In genomic region chr11:64208796-64209562, GRCh38 we compare ENCODE assay signal across 10 cellular contexts. TPM values are rescaled to one million over a fixed set of nuclear protein-coding genes. Genes with fewer than 3 reads are reported as not detected.
A peak's percentile ranks its signal among the peaks of the same experiment; 100 is the strongest.
DNase-seq lines count a peak whose midpoint lies in the region; ATAC-seq, FAIRE-seq and TF ChIP-seq lines count a peak whose summit lies in the region.
"Had no signal": no experiment of that assay in that cellular context is flagged by ENCODE, and none has a peak within 500 bp of the region (broad histone marks: within the 10 kb centered on the region; RNA-seq: fewer than 3 reads in every experiment).

No MANE protein-coding gene starts in this region.

- no peak overlapping the region for H3K9ac ChIP-seq in HepG2 (ENCODE audit: insufficient read depth, low read depth, low read length)

- H3K36me3 ChIP-seq in HepG2 (replicated peaks in 1 of 2; ENCODE audit: control insufficient read depth in 1 of 2, insufficient read depth in 2 of 2, low read length in 2 of 2), result peaks cover 4 to 6% of the 10 kb centered on the region in 2 experiments; a peak in 4 of 5 replicates

- no peak overlapping the region for H3K4me2 ChIP-seq in HepG2 (ENCODE audit: low read depth, low read length)

- TF ChIP-seq RAD21 in HepG2 (CRISPR knock-in tag; IDR thresholded peaks at IDR 0.05), result no peak

- peaks cover 61% of the 10 kb centered on the region for H3K4me1 Mint-ChIP-seq in activated T-cell treated with anti-CD3 and anti-CD28 coated beads, Interleukin-2, amount 50 U/mL, for 24 hours (ENCODE audit: low read depth)
- peaks cover 58% of the 10 kb centered on the region for H3K4me1 Mint-ChIP-seq in activated CD4-positive, alpha-beta memory T cell treated with anti-CD3 and anti-CD28 coated beads, Interleukin-2, amount 10 ng/mL, durations not matched to agents 7 days and 5 days
- peaks cover 52 to 92% of the 10 kb centered on the region in 2 donors for H3K4me1 Mint-ChIP-seq in stimulated activated naive B cell treated with anti-CD40 and anti-IgM and Interleukin-4, amounts not matched to agents 10 μg/mL and 1 μg/mL and 100 μg/mL, for 72 hours

- no peak for TF ChIP-seq EP300 in HepG2 (IDR thresholded peaks at IDR 0.05; ENCODE audit: low read depth in 2 of 2, low read length in 2 of 2)
- TF ChIP-seq EP300 in HepG2 (CRISPR knock-in tag; IDR thresholded peaks at IDR 0.05; ENCODE audit: borderline replicate concordance), result no peak

- TF ChIP-seq POLR2A in HepG2 (IDR thresholded peaks at IDR 0.05; ENCODE audit: insufficient read depth in 1 of 2, low read depth in 2 of 2, low read length in 2 of 2), result no peak

- no peaks in the 10 kb centered on the region for H3K27me3 Mint-ChIP-seq in activated T-cell treated with anti-CD3 and anti-CD28 coated beads, Interleukin-2, amount 50 U/mL, for 24 hours
- no peaks in the 10 kb centered on the region for H3K27me3 Mint-ChIP-seq in activated CD4-positive, alpha-beta memory T cell treated with anti-CD3 and anti-CD28 coated beads, Interleukin-2, amount 10 ng/mL, durations not matched to agents 7 days and 5 days
- H3K27me3 Mint-ChIP-seq in stimulated activated naive B cell treated with anti-CD40 and anti-IgM and Interleukin-4, amounts not matched to agents 10 μg/mL and 1 μg/mL and 100 μg/mL, for 72 hours, result no peaks in the 10 kb centered on the region

- in situ Hi-C loops in HepG2 (cut with HindIII; ENCODE audit: extremely low pct_ligation_motif_present, low pct_unique_long_range_greater_than_20kb), result no loop called here

- WGBS in HepG2 (ENCODE audit: low lambda C conversion rate), result 76% methylated on average over 16 of the region's 18 CpGs

- 0 out of 2 replicates have a peak, but pooled peaks cover 2% of the 10 kb centered on the region for H4K20me1 ChIP-seq in HepG2 (ENCODE audit: insufficient read depth, low read length)

- CTCF ChIA-PET in activated CD4-positive, alpha-beta memory T cell treated with anti-CD3 and anti-CD28 coated beads, Interleukin-2, amount 10 ng/mL, durations not matched to agents 7 days and 5 days (lab: Charles Lee), result interaction anchor here (5.4 to 7.0 kb wide), 2 partner anchors 23 to 94 kb away, joined by 71 to 154 read pairs; partner anchors contain the start of genes CATSPERZ, ESRRA and STIP1
- CTCF ChIA-PET in HepG2 (lab: Yijun Ruan, JAX; ENCODE audit: low intra/inter-chr PET ratio, low total read pairs), result no interaction called here

- H2AFZ ChIP-seq in HepG2 (ENCODE audit: low read length), result no peak overlapping the region

- no TSS peak for BruUV-seq in HepG2 (replicated peaks; lab: Mats Ljungman, UMichigan)

- peaks cover 93% of the 10 kb centered on the region for H3K36me3 Mint-ChIP-seq in activated T-cell treated with anti-CD3 and anti-CD28 coated beads, Interleukin-2, amount 50 U/mL, for 24 hours (ENCODE audit: low read depth)
- H3K36me3 Mint-ChIP-seq in activated CD4-positive, alpha-beta memory T cell treated with anti-CD3 and anti-CD28 coated beads, Interleukin-2, amount 10 ng/mL, durations not matched to agents 7 days and 5 days (ENCODE audit: low read depth), result peaks cover 77% of the 10 kb centered on the region
- H3K36me3 Mint-ChIP-seq in stimulated activated naive B cell treated with anti-CD40 and anti-IgM and Interleukin-4, amounts not matched to agents 10 μg/mL and 1 μg/mL and 100 μg/mL, for 72 hours, result peaks cover 69 to 82% of the 10 kb centered on the region in 2 donors

- no peak overlapping the region for H3K4me3 ChIP-seq in HepG2 (replicated peaks in 1 of 3; ENCODE audit: insufficient read depth in 1 of 3, low read depth in 2 of 3, low read length in 3 of 3)

- peak overlapping the region; percentile 99 for H3K27ac Mint-ChIP-seq in activated T-cell treated with anti-CD3 and anti-CD28 coated beads, Interleukin-2, amount 50 U/mL, for 24 hours
- peak overlapping the region; percentile 96 for H3K27ac Mint-ChIP-seq in activated CD4-positive, alpha-beta memory T cell treated with anti-CD3 and anti-CD28 coated beads, Interleukin-2, amount 10 ng/mL, durations not matched to agents 7 days and 5 days
- H3K27ac Mint-ChIP-seq in stimulated activated naive B cell treated with anti-CD40 and anti-IgM and Interleukin-4, amounts not matched to agents 10 μg/mL and 1 μg/mL and 100 μg/mL, for 72 hours, result peak overlapping the region; percentile 98

- no peaks in the 10 kb centered on the region for H3K9me3 ChIP-seq in HepG2 (ENCODE audit: low read length)

- H3K4me3 Mint-ChIP-seq in activated T-cell treated with anti-CD3 and anti-CD28 coated beads, Interleukin-2, amount 50 U/mL, for 24 hours, result peak overlapping the region; percentile 98
- peak overlapping the region; percentile 51 for H3K4me3 Mint-ChIP-seq in activated CD4-positive, alpha-beta memory T cell treated with anti-CD3 and anti-CD28 coated beads, Interleukin-2, amount 10 ng/mL, durations not matched to agents 7 days and 5 days
- peak overlapping the region; percentile 92 to 95 for H3K4me3 Mint-ChIP-seq in stimulated activated naive B cell treated with anti-CD40 and anti-IgM and Interleukin-4, amounts not matched to agents 10 μg/mL and 1 μg/mL and 100 μg/mL, for 72 hours

- no peak for TF ChIP-seq CTCF in HepG2 (CRISPR knock-in tag; IDR thresholded peaks at IDR 0.05)

- intact Hi-C loops in HepG2 (cut with micrococcal nuclease; ENCODE audit: unreplicated experiment), result no loop called here

- FAIRE-seq in HepG2 (lab: Jason Lieb, UNC), result no peak
- FAIRE-seq: GM19239 had no signal

- ATAC-seq in HepG2, result peak; percentile 11
- no peak for ATAC-seq in stimulated activated naive B cell treated with anti-CD40 and anti-IgM and Interleukin-4, amounts not matched to agents 10 μg/mL and 1 μg/mL and 100 μg/mL, for 72 hours (replicated peaks)

- DNase-seq in activated T-cell treated with anti-CD3 and anti-CD28 coated beads, Interleukin-2, amount 50 U/mL, for 24 hours, result no peak
- DNase-seq in activated T-cell treated with anti-CD3 and anti-CD28 coated beads, Interleukin-2, amount 50 U/mL, for 1 hour, result no peak
- no peak for DNase-seq in activated CD4-positive, alpha-beta memory T cell treated with anti-CD3 and anti-CD28 coated beads, Interleukin-2, amount 10 ng/mL, durations not matched to agents 7 days and 5 days
- DNase-seq in HepG2 (ENCODE audit: low spot score) (no peak), NOMO-1 treated with dmso at 0.1 percent for 144 hours (lab: John Stamatoyannopoulos, UW; ENCODE audit: unreplicated experiment) (no peak), NCI-H128 (lab: John Stamatoyannopoulos, UW; ENCODE audit: unreplicated experiment) (no peak), COLO829 (ENCODE audit: low spot score) (no peak)
- DNase-seq in stimulated activated naive B cell treated with anti-CD40 and anti-IgM and Interleukin-4, amounts not matched to agents 10 μg/mL and 1 μg/mL and 100 μg/mL, for 72 hours, result no peak
- DNase-seq: cerebellar nuclear complex had no signal

- H3K27me3 ChIP-seq in HepG2 (ENCODE audit: control insufficient read depth in 1 of 2, insufficient read depth in 2 of 2, low read length in 2 of 2), result peaks cover 0 to 1% of the 10 kb centered on the region in 2 experiments; a peak in 1 of 5 replicates

- H3K27ac ChIP-seq in HepG2 (ENCODE audit: extremely low read length, insufficient read depth, low read length), result no peak overlapping the region

- H3K4me1 ChIP-seq in HepG2 (ENCODE audit: insufficient read depth, low read length), result peaks cover 17% of the 10 kb centered on the region

- POLR2A ChIA-PET in activated CD4-positive, alpha-beta memory T cell treated with anti-CD3 and anti-CD28 coated beads, Interleukin-2, amount 10 ng/mL, durations not matched to agents 7 days and 5 days (lab: Charles Lee), result interaction anchor here (1.1 to 11.9 kb wide), 10 partner anchors 12 to 343 kb away, joined by 3 to 275 read pairs (median 48); partner anchors contain the start of genes CATSPERZ, DNAJC4, ESRRA and FKBP2
- POLR2A ChIA-PET in HepG2 (lab: Yijun Ruan, JAX), result interaction anchor here (1.2 kb wide), 1 partner anchor 32 kb away, joined by 3 read pairs; the partner anchor contains the start of gene FKBP2

- no peaks in the 10 kb centered on the region for H3K9me3 Mint-ChIP-seq in activated T-cell treated with anti-CD3 and anti-CD28 coated beads, Interleukin-2, amount 50 U/mL, for 24 hours
- H3K9me3 Mint-ChIP-seq in activated CD4-positive, alpha-beta memory T cell treated with anti-CD3 and anti-CD28 coated beads, Interleukin-2, amount 10 ng/mL, durations not matched to agents 7 days and 5 days, result no peaks in the 10 kb centered on the region
- no peaks in the 10 kb centered on the region for H3K9me3 Mint-ChIP-seq in stimulated activated naive B cell treated with anti-CD40 and anti-IgM and Interleukin-4, amounts not matched to agents 10 μg/mL and 1 μg/mL and 100 μg/mL, for 72 hours

- H3K79me2 ChIP-seq in HepG2 (ENCODE audit: insufficient read depth, low read length), result no peaks in the 10 kb centered on the region

RNA-seq across cellular contexts. Expression of gene FERMT3, which starts 2.5 kb away (rescaled TPM):
- total RNA-seq in activated CD4-positive, alpha-beta memory T cell treated with anti-CD3 and anti-CD28 coated beads, Interleukin-2, amount 10 ng/mL, durations not matched to agents 7 days and 5 days, result 100 to 1,000 TPM; 195 to 199 TPM
- total RNA-seq in HepG2 (2016; rRNA removed; fragmentation: Illumina TruSeq; extraction: Trizol), result not detected in 2 replicates
- total RNA-seq in HepG2 (2016; cell fraction: cytosol; rRNA removed; fragmentation: Illumina TruSeq; extraction: Trizol; ENCODE audit: low read depth), result not detected in 2 replicates
- total RNA-seq in HepG2 (2016; cell fraction: insoluble cytoplasmic fraction; rRNA removed; fragmentation: Illumina TruSeq; extraction: Trizol), result 0.30 TPM in 1 of 2 replicates, not detected in the other
- 0.22 TPM in 1 of 2 replicates, not detected in the other for total RNA-seq in HepG2 (2016; cell fraction: membrane; rRNA removed; fragmentation: Illumina TruSeq; extraction: Trizol)
- total RNA-seq in HepG2 (2016; cell fraction: nucleus; rRNA removed; fragmentation: Illumina TruSeq; extraction: Trizol), result not detected in 2 replicates
- 0.16 and 0.29 TPM in 2 replicates for polyA plus RNA-seq in HepG2 (2011; rRNA removed)
- 0.11 and 0.15 TPM in 2 replicates for polyA plus RNA-seq in HepG2 (2011; cell fraction: cytosol; rRNA removed)
- polyA plus RNA-seq in HepG2 (2011; cell fraction: nucleus; rRNA removed), result 2.4 and 3.6 TPM in 2 replicates
- polyA plus RNA-seq in HepG2 (2012), result 0.40 and 0.93 TPM in 2 replicates
- not detected in 2 replicates for polyA plus RNA-seq in HepG2 (2016; cell fraction: cytosol; fragmentation: Illumina TruSeq; extraction: Trizol; ENCODE audit: low read depth)
- not detected in 2 replicates for polyA plus RNA-seq in HepG2 (2016; cell fraction: insoluble cytoplasmic fraction; fragmentation: Illumina TruSeq; extraction: Trizol; ENCODE audit: low read depth)
- 0.08 TPM in 1 of 2 replicates, not detected in the other for polyA plus RNA-seq in HepG2 (2016; cell fraction: membrane; fragmentation: Illumina TruSeq; extraction: Trizol; ENCODE audit: low read depth)
- polyA plus RNA-seq in HepG2 (2016; cell fraction: nucleus; fragmentation: Illumina TruSeq; extraction: Trizol; ENCODE audit: insufficient read depth, low read depth), result 0.75 TPM in 1 of 2 replicates, not detected in the other
- 0.76 and 0.91 TPM in 2 replicates for polyA minus RNA-seq in HepG2 (2011; rRNA and poly(A)+ RNA removed; ENCODE audit: low replicate concordance)
- not detected in 2 replicates for polyA minus RNA-seq in HepG2 (2011; cell fraction: cytosol; rRNA and poly(A)+ RNA removed)
- polyA minus RNA-seq in HepG2 (2011; cell fraction: nucleus; rRNA and poly(A)+ RNA removed), result 0.12 and 1.3 TPM in 2 replicates

RNA-seq across cellular contexts. Expression of gene TRPT1, which starts 17.0 kb away (rescaled TPM):
- 10 to 100 TPM; 34.7 to 35.3 TPM for total RNA-seq in activated CD4-positive, alpha-beta memory T cell treated with anti-CD3 and anti-CD28 coated beads, Interleukin-2, amount 10 ng/mL, durations not matched to agents 7 days and 5 days
- 21.0 and 24.8 TPM in 2 replicates for total RNA-seq in HepG2 (2016; rRNA removed; fragmentation: Illumina TruSeq; extraction: Trizol)
- 51.8 and 67.6 TPM in 2 replicates for total RNA-seq in HepG2 (2016; cell fraction: cytosol; rRNA removed; fragmentation: Illumina TruSeq; extraction: Trizol; ENCODE audit: low read depth)
- total RNA-seq in HepG2 (2016; cell fraction: insoluble cytoplasmic fraction; rRNA removed; fragmentation: Illumina TruSeq; extraction: Trizol), result 18.2 and 26.1 TPM in 2 replicates
- total RNA-seq in HepG2 (2016; cell fraction: membrane; rRNA removed; fragmentation: Illumina TruSeq; extraction: Trizol), result 40.6 and 48.2 TPM in 2 replicates
- total RNA-seq in HepG2 (2016; cell fraction: nucleus; rRNA removed; fragmentation: Illumina TruSeq; extraction: Trizol), result 17.4 and 18.2 TPM in 2 replicates
- 40.7 and 45.1 TPM in 2 replicates for polyA plus RNA-seq in HepG2 (2011; rRNA removed)
- 33.6 and 56.7 TPM in 2 replicates for polyA plus RNA-seq in HepG2 (2011; cell fraction: cytosol; rRNA removed)
- 175 and 197 TPM in 2 replicates for polyA plus RNA-seq in HepG2 (2011; cell fraction: nucleus; rRNA removed)
- polyA plus RNA-seq in HepG2 (2012), result 24.3 TPM in 2 replicates
- polyA plus RNA-seq in HepG2 (2016; cell fraction: cytosol; fragmentation: Illumina TruSeq; extraction: Trizol; ENCODE audit: low read depth), result 59.1 and 73.2 TPM in 2 replicates
- 18.0 and 24.7 TPM in 2 replicates for polyA plus RNA-seq in HepG2 (2016; cell fraction: insoluble cytoplasmic fraction; fragmentation: Illumina TruSeq; extraction: Trizol; ENCODE audit: low read depth)
- polyA plus RNA-seq in HepG2 (2016; cell fraction: membrane; fragmentation: Illumina TruSeq; extraction: Trizol; ENCODE audit: low read depth), result 41.3 and 42.8 TPM in 2 replicates
- 39.3 and 44.3 TPM in 2 replicates for polyA plus RNA-seq in HepG2 (2016; cell fraction: nucleus; fragmentation: Illumina TruSeq; extraction: Trizol; ENCODE audit: insufficient read depth, low read depth)
- polyA minus RNA-seq in HepG2 (2011; rRNA and poly(A)+ RNA removed; ENCODE audit: low replicate concordance), result 34.0 and 59.0 TPM in 2 replicates
- 15.5 and 17.8 TPM in 2 replicates for polyA minus RNA-seq in HepG2 (2011; cell fraction: cytosol; rRNA and poly(A)+ RNA removed)
- polyA minus RNA-seq in HepG2 (2011; cell fraction: nucleus; rRNA and poly(A)+ RNA removed), result 14.8 and 16.0 TPM in 2 replicates

RNA-seq across cellular contexts. Expression of gene NUDT22, which starts 17.1 kb away (rescaled TPM):
- total RNA-seq in activated CD4-positive, alpha-beta memory T cell treated with anti-CD3 and anti-CD28 coated beads, Interleukin-2, amount 10 ng/mL, durations not matched to agents 7 days and 5 days, result 10 to 100 TPM; 84.8 to 90.6 TPM
- total RNA-seq in HepG2 (2016; rRNA removed; fragmentation: Illumina TruSeq; extraction: Trizol), result 38.5 and 39.8 TPM in 2 replicates
- 48.7 and 58.7 TPM in 2 replicates for total RNA-seq in HepG2 (2016; cell fraction: cytosol; rRNA removed; fragmentation: Illumina TruSeq; extraction: Trizol; ENCODE audit: low read depth)
- total RNA-seq in HepG2 (2016; cell fraction: insoluble cytoplasmic fraction; rRNA removed; fragmentation: Illumina TruSeq; extraction: Trizol), result 37.6 and 40.0 TPM in 2 replicates
- total RNA-seq in HepG2 (2016; cell fraction: membrane; rRNA removed; fragmentation: Illumina TruSeq; extraction: Trizol), result 48.0 and 62.5 TPM in 2 replicates
- total RNA-seq in HepG2 (2016; cell fraction: nucleus; rRNA removed; fragmentation: Illumina TruSeq; extraction: Trizol), result 18.9 and 27.6 TPM in 2 replicates
- polyA plus RNA-seq in HepG2 (2011; rRNA removed), result 33.5 and 38.6 TPM in 2 replicates
- polyA plus RNA-seq in HepG2 (2011; cell fraction: cytosol; rRNA removed), result 23.8 and 46.2 TPM in 2 replicates
- 106 and 113 TPM in 2 replicates for polyA plus RNA-seq in HepG2 (2011; cell fraction: nucleus; rRNA removed)
- 14.6 and 20.4 TPM in 2 replicates for polyA plus RNA-seq in HepG2 (2012)
- 41.8 and 51.1 TPM in 2 replicates for polyA plus RNA-seq in HepG2 (2016; cell fraction: cytosol; fragmentation: Illumina TruSeq; extraction: Trizol; ENCODE audit: low read depth)
- polyA plus RNA-seq in HepG2 (2016; cell fraction: insoluble cytoplasmic fraction; fragmentation: Illumina TruSeq; extraction: Trizol; ENCODE audit: low read depth), result 30.6 and 31.0 TPM in 2 replicates
- 38.0 and 47.3 TPM in 2 replicates for polyA plus RNA-seq in HepG2 (2016; cell fraction: membrane; fragmentation: Illumina TruSeq; extraction: Trizol; ENCODE audit: low read depth)
- 38.7 and 47.5 TPM in 2 replicates for polyA plus RNA-seq in HepG2 (2016; cell fraction: nucleus; fragmentation: Illumina TruSeq; extraction: Trizol; ENCODE audit: insufficient read depth, low read depth)
- 36.4 and 41.0 TPM in 2 replicates for polyA minus RNA-seq in HepG2 (2011; rRNA and poly(A)+ RNA removed; ENCODE audit: low replicate concordance)
- 15.6 and 16.6 TPM in 2 replicates for polyA minus RNA-seq in HepG2 (2011; cell fraction: cytosol; rRNA and poly(A)+ RNA removed)
- polyA minus RNA-seq in HepG2 (2011; cell fraction: nucleus; rRNA and poly(A)+ RNA removed), result 25.8 and 28.7 TPM in 2 replicates

RNA-seq across cellular contexts. Expression of gene DNAJC4, which starts 21.4 kb away (rescaled TPM):
- 10 to 100 TPM; 40.8 to 42.0 TPM for total RNA-seq in activated CD4-positive, alpha-beta memory T cell treated with anti-CD3 and anti-CD28 coated beads, Interleukin-2, amount 10 ng/mL, durations not matched to agents 7 days and 5 days
- total RNA-seq in HepG2 (2016; rRNA removed; fragmentation: Illumina TruSeq; extraction: Trizol), result 7.1 and 10.3 TPM in 2 replicates
- 28.3 and 35.6 TPM in 2 replicates for total RNA-seq in HepG2 (2016; cell fraction: cytosol; rRNA removed; fragmentation: Illumina TruSeq; extraction: Trizol; ENCODE audit: low read depth)
- 6.3 and 10.4 TPM in 2 replicates for total RNA-seq in HepG2 (2016; cell fraction: insoluble cytoplasmic fraction; rRNA removed; fragmentation: Illumina TruSeq; extraction: Trizol)
- total RNA-seq in HepG2 (2016; cell fraction: membrane; rRNA removed; fragmentation: Illumina TruSeq; extraction: Trizol), result 28.1 and 29.9 TPM in 2 replicates
- 5.2 and 8.8 TPM in 2 replicates for total RNA-seq in HepG2 (2016; cell fraction: nucleus; rRNA removed; fragmentation: Illumina TruSeq; extraction: Trizol)
- polyA plus RNA-seq in HepG2 (2011; rRNA removed), result 60.8 and 70.9 TPM in 2 replicates
- 33.5 and 51.1 TPM in 2 replicates for polyA plus RNA-seq in HepG2 (2011; cell fraction: cytosol; rRNA removed)
- 73.5 and 95.2 TPM in 2 replicates for polyA plus RNA-seq in HepG2 (2011; cell fraction: nucleus; rRNA removed)
- 39.4 and 41.6 TPM in 2 replicates for polyA plus RNA-seq in HepG2 (2012)
- 106 and 114 TPM in 2 replicates for polyA plus RNA-seq in HepG2 (2016; cell fraction: cytosol; fragmentation: Illumina TruSeq; extraction: Trizol; ENCODE audit: low read depth)
- polyA plus RNA-seq in HepG2 (2016; cell fraction: insoluble cytoplasmic fraction; fragmentation: Illumina TruSeq; extraction: Trizol; ENCODE audit: low read depth), result 22.4 and 29.3 TPM in 2 replicates
- 95.1 and 103 TPM in 2 replicates for polyA plus RNA-seq in HepG2 (2016; cell fraction: membrane; fragmentation: Illumina TruSeq; extraction: Trizol; ENCODE audit: low read depth)
- polyA plus RNA-seq in HepG2 (2016; cell fraction: nucleus; fragmentation: Illumina TruSeq; extraction: Trizol; ENCODE audit: insufficient read depth, low read depth), result 38.2 and 42.5 TPM in 2 replicates
- polyA minus RNA-seq in HepG2 (2011; rRNA and poly(A)+ RNA removed; ENCODE audit: low replicate concordance), result 22.4 and 24.1 TPM in 2 replicates
- polyA minus RNA-seq in HepG2 (2011; cell fraction: cytosol; rRNA and poly(A)+ RNA removed), result 10.7 and 10.8 TPM in 2 replicates
- polyA minus RNA-seq in HepG2 (2011; cell fraction: nucleus; rRNA and poly(A)+ RNA removed), result 6.1 and 7.1 TPM in 2 replicates

RNA-seq across cellular contexts. Expression of gene STIP1, which starts 23.0 kb away (rescaled TPM):
- 100 to 1,000 TPM; 258 to 269 TPM for total RNA-seq in activated CD4-positive, alpha-beta memory T cell treated with anti-CD3 and anti-CD28 coated beads, Interleukin-2, amount 10 ng/mL, durations not matched to agents 7 days and 5 days
- total RNA-seq in HepG2 (2016; rRNA removed; fragmentation: Illumina TruSeq; extraction: Trizol), result 217 and 245 TPM in 2 replicates
- total RNA-seq in HepG2 (2016; cell fraction: cytosol; rRNA removed; fragmentation: Illumina TruSeq; extraction: Trizol; ENCODE audit: low read depth), result 46.5 and 48.4 TPM in 2 replicates
- total RNA-seq in HepG2 (2016; cell fraction: insoluble cytoplasmic fraction; rRNA removed; fragmentation: Illumina TruSeq; extraction: Trizol), result 218 and 244 TPM in 2 replicates
- total RNA-seq in HepG2 (2016; cell fraction: membrane; rRNA removed; fragmentation: Illumina TruSeq; extraction: Trizol), result 61.0 and 67.1 TPM in 2 replicates
- total RNA-seq in HepG2 (2016; cell fraction: nucleus; rRNA removed; fragmentation: Illumina TruSeq; extraction: Trizol), result 112 and 121 TPM in 2 replicates
- 81.1 and 83.3 TPM in 2 replicates for polyA plus RNA-seq in HepG2 (2011; rRNA removed)
- polyA plus RNA-seq in HepG2 (2011; cell fraction: cytosol; rRNA removed), result 91.1 and 93.1 TPM in 2 replicates
- polyA plus RNA-seq in HepG2 (2011; cell fraction: nucleus; rRNA removed), result 60.8 and 70.1 TPM in 2 replicates
- polyA plus RNA-seq in HepG2 (2012), result 137 and 145 TPM in 2 replicates
- polyA plus RNA-seq in HepG2 (2016; cell fraction: cytosol; fragmentation: Illumina TruSeq; extraction: Trizol; ENCODE audit: low read depth), result 30.4 and 33.4 TPM in 2 replicates
- polyA plus RNA-seq in HepG2 (2016; cell fraction: insoluble cytoplasmic fraction; fragmentation: Illumina TruSeq; extraction: Trizol; ENCODE audit: low read depth), result 276 and 284 TPM in 2 replicates
- 43.9 and 49.3 TPM in 2 replicates for polyA plus RNA-seq in HepG2 (2016; cell fraction: membrane; fragmentation: Illumina TruSeq; extraction: Trizol; ENCODE audit: low read depth)
- 175 and 176 TPM in 2 replicates for polyA plus RNA-seq in HepG2 (2016; cell fraction: nucleus; fragmentation: Illumina TruSeq; extraction: Trizol; ENCODE audit: insufficient read depth, low read depth)
- polyA minus RNA-seq in HepG2 (2011; rRNA and poly(A)+ RNA removed; ENCODE audit: low replicate concordance), result 195 and 711 TPM in 2 replicates
- 90.4 and 98.8 TPM in 2 replicates for polyA minus RNA-seq in HepG2 (2011; cell fraction: cytosol; rRNA and poly(A)+ RNA removed)
- polyA minus RNA-seq in HepG2 (2011; cell fraction: nucleus; rRNA and poly(A)+ RNA removed), result 84.3 and 104 TPM in 2 replicates

Comparison
In these comparisons a context has a peak if more than half of its experiments do, and no peak if none do; other contexts are left out.
1. RNA of gene FERMT3, which starts 2.5 kb away (total RNA-seq): 195 to 199 TPM in activated CD4-positive, alpha-beta memory T cell treated with anti-CD3 and anti-CD28 coated beads, Interleukin-2, amount 10 ng/mL, durations not matched to agents 7 days and 5 days; 0.22 to 0.30 TPM in HepG2; every median in the first group is over 100 times any median in the second.
2. Peak in every context shown above with its lines, with median percentiles within 50 percentile points of each other: H3K27ac Mint-ChIP-seq and H3K4me3 Mint-ChIP-seq.